ENCODE assay signal across 1 cellular context in genomic region chr2:54629390-54629789, GRCh38.
TF ChIP-seq lines count a peak whose summit lies in the region.

No MANE protein-coding gene starts in this region.

TF ChIP-seq in HepG2, 621 proteins besides CTCF, POLR2A, EP300 and RAD21 (continued from another document):
- TF ChIP-seq, protein P1, sequence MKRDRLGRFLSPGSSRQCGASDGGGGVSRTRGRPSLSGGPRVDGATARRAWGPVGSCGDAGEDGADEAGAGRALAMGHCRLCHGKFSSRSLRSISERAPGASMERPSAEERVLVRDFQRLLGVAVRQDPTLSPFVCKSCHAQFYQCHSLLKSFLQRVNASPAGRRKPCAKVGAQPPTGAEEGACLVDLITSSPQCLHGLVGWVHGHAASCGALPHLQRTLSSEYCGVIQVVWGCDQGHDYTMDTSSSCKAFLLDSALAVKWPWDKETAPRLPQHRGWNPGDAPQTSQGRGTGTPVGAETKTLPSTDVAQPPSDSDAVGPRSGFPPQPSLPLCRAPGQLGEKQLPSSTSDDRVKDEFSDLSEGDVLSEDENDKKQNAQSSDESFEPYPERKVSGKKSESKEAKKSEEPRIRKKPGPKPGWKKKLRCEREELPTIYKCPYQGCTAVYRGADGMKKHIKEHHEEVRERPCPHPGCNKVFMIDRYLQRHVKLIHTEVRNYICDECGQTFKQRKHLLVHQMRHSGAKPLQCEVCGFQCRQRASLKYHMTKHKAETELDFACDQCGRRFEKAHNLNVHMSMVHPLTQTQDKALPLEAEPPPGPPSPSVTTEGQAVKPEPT (CRISPR knock-in tag; IDR thresholded peaks at IDR 0.05; ENCODE audit: low read depth), result no peak
- no peak for TF ChIP-seq EHMT2 (IDR thresholded peaks at IDR 0.05; ENCODE audit: borderline replicate concordance, low read depth, low read length)
- no peak for TF ChIP-seq TEF (CRISPR knock-in tag; IDR thresholded peaks at IDR 0.05)
- no peak for TF ChIP-seq KMT2B (CRISPR knock-in tag; IDR thresholded peaks at IDR 0.05)
- no peak for TF ChIP-seq ZBTB37 (CRISPR knock-in tag; IDR thresholded peaks at IDR 0.05)
- no peak for TF ChIP-seq ZNF557 (CRISPR knock-in tag; IDR thresholded peaks at IDR 0.05)
- no peak for TF ChIP-seq ZNF678 (CRISPR knock-in tag; IDR thresholded peaks at IDR 0.05)
- TF ChIP-seq HMG20A (CRISPR knock-in tag; IDR thresholded peaks at IDR 0.05; ENCODE audit: borderline replicate concordance), result no peak
- no peak for TF ChIP-seq TARDBP (CRISPR knock-in tag; IDR thresholded peaks at IDR 0.05)
- peak; percentile 51 for TF ChIP-seq AGO1 (IDR thresholded peaks at IDR 0.05; ENCODE audit: low read depth, low read length, poor library complexity, severe bottlenecking)
- TF ChIP-seq FOSL1 (CRISPR knock-in tag; IDR thresholded peaks at IDR 0.05; ENCODE audit: borderline replicate concordance), result no peak
- no peak for TF ChIP-seq ZBTB7A (CRISPR knock-in tag; IDR thresholded peaks at IDR 0.05)
- no peak for TF ChIP-seq TOE1 (CRISPR knock-in tag; IDR thresholded peaks at IDR 0.05)
- no peak for TF ChIP-seq KLF16 (CRISPR knock-in tag; IDR thresholded peaks at IDR 0.05)
- TF ChIP-seq POLR2AphosphoS5 (IDR thresholded peaks at IDR 0.05; ENCODE audit: low read depth, low read length), result 0 out of 2 replicates have a peak, but pooled peaks have one; percentile 27
- no peak for TF ChIP-seq ZNF629 (CRISPR knock-in tag; conservative IDR thresholded peaks at IDR 0.05)
- no peak for TF ChIP-seq CBX2 (IDR thresholded peaks at IDR 0.05; ENCODE audit: low read depth, low read length)
- TF ChIP-seq CBX2 (CRISPR knock-in tag; IDR thresholded peaks at IDR 0.05; ENCODE audit: low read depth), result no peak
- TF ChIP-seq FIP1L1 (IDR thresholded peaks at IDR 0.05; ENCODE audit: borderline replicate concordance, insufficient read depth, low read depth, low read length), result no peak
- TF ChIP-seq ZNF20 (CRISPR knock-in tag; IDR thresholded peaks at IDR 0.05), result no peak
- no peak for TF ChIP-seq MIER3 (CRISPR knock-in tag; IDR thresholded peaks at IDR 0.05; ENCODE audit: borderline replicate concordance)
- TF ChIP-seq TRIM24 (CRISPR knock-in tag; IDR thresholded peaks at IDR 0.05), result no peak
- no peak for TF ChIP-seq XBP1 (CRISPR knock-in tag; IDR thresholded peaks at IDR 0.05)
- no peak for TF ChIP-seq HNRNPH1 (optimal IDR thresholded peaks at IDR 0.05; ENCODE audit: low read depth, low read length)
- no peak for TF ChIP-seq KDM6A (CRISPR knock-in tag; IDR thresholded peaks at IDR 0.05; ENCODE audit: low read depth)
- no peak for TF ChIP-seq HDAC1 (CRISPR knock-in tag; IDR thresholded peaks at IDR 0.05)
- no peak for TF ChIP-seq ZNF382 (CRISPR knock-in tag; IDR thresholded peaks at IDR 0.05; ENCODE audit: borderline replicate concordance)
- TF ChIP-seq, protein P2, sequence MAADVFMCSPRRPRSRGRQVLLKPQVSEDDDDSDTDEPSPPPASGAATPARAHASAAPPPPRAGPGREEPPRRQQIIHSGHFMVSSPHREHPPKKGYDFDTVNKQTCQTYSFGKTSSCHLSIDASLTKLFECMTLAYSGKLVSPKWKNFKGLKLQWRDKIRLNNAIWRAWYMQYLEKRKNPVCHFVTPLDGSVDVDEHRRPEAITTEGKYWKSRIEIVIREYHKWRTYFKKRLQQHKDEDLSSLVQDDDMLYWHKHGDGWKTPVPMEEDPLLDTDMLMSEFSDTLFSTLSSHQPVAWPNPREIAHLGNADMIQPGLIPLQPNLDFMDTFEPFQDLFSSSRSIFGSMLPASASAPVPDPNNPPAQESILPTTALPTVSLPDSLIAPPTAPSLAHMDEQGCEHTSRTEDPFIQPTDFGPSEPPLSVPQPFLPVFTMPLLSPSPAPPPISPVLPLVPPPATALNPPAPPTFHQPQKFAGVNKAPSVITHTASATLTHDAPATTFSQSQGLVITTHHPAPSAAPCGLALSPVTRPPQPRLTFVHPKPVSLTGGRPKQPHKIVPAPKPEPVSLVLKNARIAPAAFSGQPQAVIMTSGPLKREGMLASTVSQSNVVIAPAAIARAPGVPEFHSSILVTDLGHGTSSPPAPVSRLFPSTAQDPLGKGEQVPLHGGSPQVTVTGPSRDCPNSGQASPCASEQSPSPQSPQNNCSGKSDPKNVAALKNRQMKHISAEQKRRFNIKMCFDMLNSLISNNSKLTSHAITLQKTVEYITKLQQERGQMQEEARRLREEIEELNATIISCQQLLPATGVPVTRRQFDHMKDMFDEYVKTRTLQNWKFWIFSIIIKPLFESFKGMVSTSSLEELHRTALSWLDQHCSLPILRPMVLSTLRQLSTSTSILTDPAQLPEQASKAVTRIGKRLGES (CRISPR knock-in tag; IDR thresholded peaks at IDR 0.05; ENCODE audit: borderline replicate concordance), result no peak
- no peak for TF ChIP-seq MBNL3 (CRISPR knock-in tag; conservative IDR thresholded peaks at IDR 0.05)
- TF ChIP-seq ZNF335 (CRISPR knock-in tag; IDR thresholded peaks at IDR 0.05), result no peak
- TF ChIP-seq TRAFD1 (CRISPR knock-in tag; IDR thresholded peaks at IDR 0.05; ENCODE audit: borderline replicate concordance), result no peak
- TF ChIP-seq SKIL (CRISPR knock-in tag; IDR thresholded peaks at IDR 0.05; ENCODE audit: borderline replicate concordance), result 0 out of 2 replicates have a peak, but pooled peaks have one; percentile 21
- TF ChIP-seq ZNF256 (CRISPR knock-in tag; conservative IDR thresholded peaks at IDR 0.05), result no peak
- TF ChIP-seq SIX4 (CRISPR knock-in tag; IDR thresholded peaks at IDR 0.05), result no peak
- no peak for TF ChIP-seq ZKSCAN8 (CRISPR knock-in tag; IDR thresholded peaks at IDR 0.05; ENCODE audit: borderline replicate concordance)
- no peak for TF ChIP-seq PHF5A (CRISPR knock-in tag; IDR thresholded peaks at IDR 0.05; ENCODE audit: low read depth, unreplicated experiment)
- no peak for TF ChIP-seq ZNF34 (CRISPR knock-in tag; IDR thresholded peaks at IDR 0.05; ENCODE audit: borderline replicate concordance)
- peak; percentile 3 for TF ChIP-seq RBM22 (optimal IDR thresholded peaks at IDR 0.05; ENCODE audit: low read length)
- TF ChIP-seq NPAS2 (CRISPR knock-in tag; IDR thresholded peaks at IDR 0.05; ENCODE audit: borderline replicate concordance), result no peak
- no peak for TF ChIP-seq IRF2 (CRISPR knock-in tag; IDR thresholded peaks at IDR 0.05)
- no peak for TF ChIP-seq KDM2A (CRISPR knock-in tag; IDR thresholded peaks at IDR 0.05; ENCODE audit: borderline replicate concordance, low read depth)
- TF ChIP-seq, protein P3, sequence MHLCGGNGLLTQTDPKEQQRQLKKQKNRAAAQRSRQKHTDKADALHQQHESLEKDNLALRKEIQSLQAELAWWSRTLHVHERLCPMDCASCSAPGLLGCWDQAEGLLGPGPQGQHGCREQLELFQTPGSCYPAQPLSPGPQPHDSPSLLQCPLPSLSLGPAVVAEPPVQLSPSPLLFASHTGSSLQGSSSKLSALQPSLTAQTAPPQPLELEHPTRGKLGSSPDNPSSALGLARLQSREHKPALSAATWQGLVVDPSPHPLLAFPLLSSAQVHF (CRISPR knock-in tag; IDR thresholded peaks at IDR 0.05), result 0 out of 2 replicates have a peak, but pooled peaks have one; percentile 50
- TF ChIP-seq ZNF670 (CRISPR knock-in tag; IDR thresholded peaks at IDR 0.05; ENCODE audit: borderline replicate concordance), result no peak
- TF ChIP-seq ZNF143 (CRISPR knock-in tag; IDR thresholded peaks at IDR 0.05), result no peak
- 0 out of 2 replicates have a peak, but pooled peaks have one; percentile 2 for TF ChIP-seq ZNF589 (CRISPR knock-in tag; conservative IDR thresholded peaks at IDR 0.05)
- no peak for TF ChIP-seq ZNF570 (CRISPR knock-in tag; IDR thresholded peaks at IDR 0.05; ENCODE audit: borderline replicate concordance)
- no peak for TF ChIP-seq ZSCAN21 (CRISPR knock-in tag; IDR thresholded peaks at IDR 0.05; ENCODE audit: borderline replicate concordance)
- TF ChIP-seq KDM3A (CRISPR knock-in tag; IDR thresholded peaks at IDR 0.05; ENCODE audit: low read depth), result no peak
- no peak for TF ChIP-seq JDP2 (CRISPR knock-in tag; IDR thresholded peaks at IDR 0.05; ENCODE audit: borderline replicate concordance)
- no peak for TF ChIP-seq THAP7 (CRISPR knock-in tag; IDR thresholded peaks at IDR 0.05)
- no peak for TF ChIP-seq RBFOX2 (IDR thresholded peaks at IDR 0.05; ENCODE audit: low read depth, low read length)
- no peak for TF ChIP-seq ZNF263 (CRISPR knock-in tag; IDR thresholded peaks at IDR 0.05)
- TF ChIP-seq, protein P4, sequence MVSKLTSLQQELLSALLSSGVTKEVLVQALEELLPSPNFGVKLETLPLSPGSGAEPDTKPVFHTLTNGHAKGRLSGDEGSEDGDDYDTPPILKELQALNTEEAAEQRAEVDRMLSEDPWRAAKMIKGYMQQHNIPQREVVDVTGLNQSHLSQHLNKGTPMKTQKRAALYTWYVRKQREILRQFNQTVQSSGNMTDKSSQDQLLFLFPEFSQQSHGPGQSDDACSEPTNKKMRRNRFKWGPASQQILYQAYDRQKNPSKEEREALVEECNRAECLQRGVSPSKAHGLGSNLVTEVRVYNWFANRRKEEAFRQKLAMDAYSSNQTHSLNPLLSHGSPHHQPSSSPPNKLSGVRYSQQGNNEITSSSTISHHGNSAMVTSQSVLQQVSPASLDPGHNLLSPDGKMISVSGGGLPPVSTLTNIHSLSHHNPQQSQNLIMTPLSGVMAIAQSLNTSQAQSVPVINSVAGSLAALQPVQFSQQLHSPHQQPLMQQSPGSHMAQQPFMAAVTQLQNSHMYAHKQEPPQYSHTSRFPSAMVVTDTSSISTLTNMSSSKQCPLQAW (CRISPR knock-in tag; IDR thresholded peaks at IDR 0.05), result no peak
- TF ChIP-seq SRSF1 (optimal IDR thresholded peaks at IDR 0.05; ENCODE audit: low read depth, low read length), result peak; percentile 62
